In the genomic region with DNA sequence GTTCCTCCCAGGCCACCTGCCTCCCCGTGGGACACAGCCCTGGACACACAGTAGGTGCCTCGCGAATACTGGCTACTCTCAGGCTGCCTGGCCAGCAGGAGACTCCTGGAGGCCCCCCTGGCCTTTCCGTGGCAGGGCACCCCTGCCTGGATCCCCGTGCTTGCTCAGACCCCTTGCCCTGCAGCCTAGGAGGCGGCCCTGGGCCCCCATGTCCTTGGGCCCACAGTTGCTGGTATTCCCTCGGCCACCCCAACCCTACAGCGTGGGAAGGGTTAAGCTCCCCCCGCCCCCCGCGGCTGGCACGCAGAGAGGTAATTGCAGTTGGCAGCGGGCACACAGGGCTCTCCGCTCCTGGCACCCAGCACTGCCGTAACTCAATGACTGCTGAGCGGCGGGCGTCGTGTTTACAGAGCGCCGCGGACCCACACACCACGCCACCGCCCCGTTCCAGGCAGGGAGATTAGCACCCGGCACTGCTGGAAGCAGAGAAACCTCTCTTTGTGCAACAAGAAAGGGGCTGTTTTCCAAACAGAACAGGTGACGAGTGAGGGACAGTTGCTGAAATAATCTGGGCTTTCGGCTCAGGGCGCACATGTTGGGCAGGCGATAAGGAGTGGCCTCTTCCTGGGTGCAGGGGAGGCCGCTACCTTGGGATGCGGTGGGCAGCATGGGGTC, we compare ENCODE assay signal across 11 cellular contexts. TPM values are rescaled to one million over a fixed set of nuclear protein-coding genes. Genes with fewer than 3 reads are reported as not detected.
A peak's percentile ranks its signal among the peaks of the same experiment; 100 is the strongest.
DNase-seq lines count a peak whose midpoint lies in the region; ATAC-seq, FAIRE-seq and TF ChIP-seq lines count a peak whose summit lies in the region.
"Had no signal": no experiment of that assay in that cellular context is flagged by ENCODE, and none has a peak within 500 bp of the region (broad histone marks: within the 10 kb centered on the region; RNA-seq: fewer than 3 reads in every experiment).

No MANE protein-coding gene starts in this region.

- H3K9me3 Mint-ChIP-seq in CD8-positive, alpha-beta memory T cell: no peaks in the 10 kb centered on the region

- CTCF ChIA-PET in CD8-positive, alpha-beta memory T cell (lab: Charles Lee): no interaction called here

- FAIRE-seq in pancreas (lab: Jason Lieb, UNC): no peak

- H3K36me3 Mint-ChIP-seq in CD8-positive, alpha-beta memory T cell: no peaks in the 10 kb centered on the region

- H3K4me3 ChIP-seq in CD8-positive, alpha-beta memory T cell (ENCODE audit: low read length): no peak overlapping the region
- no peak overlapping the region for H3K4me3 ChIP-seq in pancreas
- H3K4me3 ChIP-seq: GM23248, SJSA1 had no signal

- peak; percentile 65 to 78 (median 72) for ATAC-seq in pancreas
- no peak for ATAC-seq in GM21576 (IDR thresholded peaks at IDR 0.05; ENCODE audit: unreplicated experiment)
- ATAC-seq in GM21390 (IDR thresholded peaks at IDR 0.05; ENCODE audit: unreplicated experiment): no peak

- no peaks in the 10 kb centered on the region for H3K36me3 ChIP-seq in CD8-positive, alpha-beta memory T cell (ENCODE audit: insufficient read depth, low read length)
- H3K36me3 ChIP-seq in pancreas: no peaks in the 10 kb centered on the region
- H3K36me3 ChIP-seq: SJSA1 had no signal

- H3K27ac Mint-ChIP-seq in CD8-positive, alpha-beta memory T cell: peak overlapping the region in 3 of 8 donors; percentile 54 to 59 (median 58)

- no peak for DNase-seq in CD8-positive, alpha-beta memory T cell
- DNase-seq in NCI-H1694 (lab: John Stamatoyannopoulos, UW) (peak; percentile 76), pancreas (peak; percentile 84 to 95 (median 86)), KG1 (lab: John Stamatoyannopoulos, UW) (no peak)
- DNase-seq in effector CD4-positive, alpha-beta T cell: no peak
- DNase-seq: stimulated activated naive CD4-positive, alpha-beta T cell treated with Interleukin-2 at 50 U/mL for 16 hours had no signal

- POLR2A ChIA-PET in CD8-positive, alpha-beta memory T cell (lab: Charles Lee): no interaction called here

- peaks cover 44% of the 10 kb centered on the region for H3K27me3 ChIP-seq in CD8-positive, alpha-beta memory T cell (ENCODE audit: insufficient read depth, low read length, poor library complexity, severe bottlenecking)
- no peaks in the 10 kb centered on the region for H3K27me3 ChIP-seq in pancreas
- H3K27me3 ChIP-seq: SJSA1 had no signal

- no peak for TF ChIP-seq CTCF in pancreas (IDR thresholded peaks at IDR 0.05)

- intact Hi-C loops in pancreas (cut with DNase I): no loop called here

- no peaks in the 10 kb centered on the region for H3K9me3 ChIP-seq in CD8-positive, alpha-beta memory T cell (ENCODE audit: low read length)
- H3K9me3 ChIP-seq in pancreas: no peaks in the 10 kb centered on the region

- WGBS in pancreas, 2 donors: 11 to 13% methylated on average over 32 of the region's 32 CpGs

- H3K4me3 Mint-ChIP-seq in CD8-positive, alpha-beta memory T cell: peak overlapping the region in 6 of 7 donors; percentile 9 to 63 (median 31)

- H3K27me3 Mint-ChIP-seq in CD8-positive, alpha-beta memory T cell: peaks cover 3 to 23% of the 10 kb centered on the region in 2 donors

- no peak overlapping the region for H3K27ac ChIP-seq in CD8-positive, alpha-beta memory T cell (ENCODE audit: low read depth, low read length)
- H3K27ac ChIP-seq in cingulate gyrus (ENCODE audit: low read depth, low read length) (peak overlapping the region; percentile 60), pancreas (peak overlapping the region; percentile 29 to 75 (median 68))
- H3K27ac ChIP-seq: GM23248, SJSA1 had no signal

- peaks cover 10% of the 10 kb centered on the region for H3K4me1 ChIP-seq in CD8-positive, alpha-beta memory T cell (ENCODE audit: insufficient read depth, low read length)
- peaks cover 31 to 53% (median 42%) of the 10 kb centered on the region in 3 donors for H3K4me1 ChIP-seq in pancreas

- peaks cover 5 to 13% (median 6%) of the 10 kb centered on the region in 3 donors for H3K4me1 Mint-ChIP-seq in CD8-positive, alpha-beta memory T cell

RNA-seq across cellular contexts. Expression of a gene that starts 32.3 kb away (rescaled TPM):
- total RNA-seq in CD8-positive, alpha-beta memory T cell: not detected
- not detected for polyA plus RNA-seq in CD8-positive, alpha-beta memory T cell
- total RNA-seq in pancreas: 10 to 100 TPM in 2 of 6 donors, 1 to 10 TPM in 4; 8.0 to 11.5 (median 9.6) TPM
- polyA plus RNA-seq in pancreas: 10 to 100 TPM; 11.4 to 24.1 TPM

Comparison
In these comparisons a context has a peak if more than half of its experiments do, and no peak if none do; other contexts are left out.
1. DNase-seq: peak in NCI-H1694 (single experiment) and pancreas (6 of 6); none in CD8-positive, alpha-beta memory T cell (0 of 5), effector CD4-positive, alpha-beta T cell (single experiment) and KG1 (single experiment).
2. ATAC-seq: peak in pancreas (4 of 4); none in GM21576 (single experiment) and GM21390 (single experiment).
3. RNA of a gene that starts 32.3 kb away (total RNA-seq): 8.0 to 11.5 TPM in pancreas; not detected in CD8-positive, alpha-beta memory T cell; every median in the first group is over 4 times any median in the second.